In the genomic region with DNA sequence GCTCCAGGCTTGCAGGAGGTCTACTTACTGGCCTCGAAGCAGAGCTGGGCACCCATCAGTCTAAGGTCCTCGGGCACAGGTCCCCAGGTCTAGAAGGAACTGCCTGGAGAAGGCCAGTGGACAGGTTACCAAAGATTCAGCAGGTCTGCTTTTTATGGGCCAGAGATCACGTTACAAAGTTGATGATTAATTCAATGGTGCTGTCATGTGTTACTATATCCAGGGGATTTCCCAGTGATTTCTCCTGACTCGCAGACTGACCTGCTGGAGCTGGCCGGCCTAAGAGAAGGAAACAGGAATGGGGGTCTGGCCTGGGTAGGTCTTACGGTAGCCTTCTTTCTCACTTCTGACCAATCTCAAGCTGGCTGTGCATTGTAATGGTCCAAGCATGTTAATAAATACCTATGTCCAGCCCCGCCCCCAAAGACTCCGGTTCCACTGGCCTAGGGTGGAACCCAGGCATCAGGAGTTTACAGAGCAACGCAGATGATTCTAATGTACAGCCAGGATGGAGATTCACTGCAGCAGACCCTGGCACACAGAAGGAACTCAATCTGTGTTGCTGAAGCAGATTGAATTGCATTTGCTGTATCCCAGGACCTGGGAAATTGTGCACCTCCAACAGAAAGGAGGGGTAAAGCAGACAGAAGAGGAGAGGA, we compare ENCODE assay signal across 10 cellular contexts. TPM values are rescaled to one million over a fixed set of nuclear protein-coding genes. Genes with fewer than 3 reads are reported as not detected.
DNase-seq lines count a peak whose midpoint lies in the region; ATAC-seq, FAIRE-seq and TF ChIP-seq lines count a peak whose summit lies in the region.
"Had no signal": no experiment of that assay in that cellular context is flagged by ENCODE, and none has a peak within 500 bp of the region (broad histone marks: within the 10 kb centered on the region; RNA-seq: fewer than 3 reads in every experiment).

TSS of gene NEURL3 (minus strand) at position 127 of the 659 bp plus-strand sequence. CDS start at position 56, 71 bp downstream.

- ATAC-seq in left lung (peak; percentile 15), GM18868 (IDR thresholded peaks at IDR 0.05; ENCODE audit: unreplicated experiment) (no peak), HG02642 (IDR thresholded peaks at IDR 0.05; ENCODE audit: poor library complexity, unreplicated experiment) (no peak)
- ATAC-seq: upper lobe of right lung had no signal

- intact Hi-C loops in left lung (cut with DNase I): loop anchor here in 1 of 2 donors (5.0 kb wide), 1 partner anchor 98 kb away; no protein-coding TSS in a partner anchor
- intact Hi-C loops in CD14-positive monocyte (cut with micrococcal nuclease): loop anchor here in 1 of 2 donors (5.0 kb wide), 1 partner anchor 33 kb away; no protein-coding TSS in a partner anchor

- FAIRE-seq in astrocyte (lab: Jason Lieb, UNC): no peak

- H3K9ac ChIP-seq in astrocyte (ENCODE audit: low read length) (no peak within 1 kb of the TSS), MM.1S (ENCODE audit: low read length) (no peak within 1 kb of the TSS)

- H3K4me2 ChIP-seq in astrocyte (ENCODE audit: low read length) (no peak within 1 kb of the TSS), MM.1S (ENCODE audit: low read depth, low read length) (no peak within 1 kb of the TSS)

- H3K27me3 Mint-ChIP-seq in astrocyte (ENCODE audit: low read depth, unreplicated experiment) (peaks cover 11% of the 10 kb centered on the region), CD14-positive monocyte (ENCODE audit: low read depth in 3 of 3) (peaks cover 9 to 18% (median 13%) of the 10 kb centered on the region in 3 donors)

- H3K4me3 Mint-ChIP-seq in astrocyte (ENCODE audit: unreplicated experiment) (no peak within 1 kb of the TSS), CD14-positive monocyte (no peak within 1 kb of the TSS)

- H3K4me3 ChIP-seq in AG04449 (ENCODE audit: low read depth, low read length) (no peak within 1 kb of the TSS), HFF-Myc (replicated peaks; ENCODE audit: low read depth, low read length) (no peak within 1 kb of the TSS), astrocyte (ENCODE audit: insufficient read depth, low read depth, low read length) (no peak within 1 kb of the TSS), left lung (no peak within 1 kb of the TSS), MM.1S (ENCODE audit: low read length) (no peak within 1 kb of the TSS)
- H3K4me3 ChIP-seq: upper lobe of right lung had no signal

- no peaks in the 10 kb centered on the region for H3K9me2 ChIP-seq in MM.1S (replicated peaks; ENCODE audit: insufficient read depth, low read length)

- POLR2A ChIA-PET in AG04449 (lab: Yijun Ruan, JAX): no interaction called here

- H3K36me3 ChIP-seq in astrocyte (ENCODE audit: insufficient read depth, low read length) (no peaks in the 10 kb centered on the region), left lung (no peaks in the 10 kb centered on the region), MM.1S (replicated peaks; ENCODE audit: insufficient read depth, low read length) (no peaks in the 10 kb centered on the region)
- H3K36me3 ChIP-seq: upper lobe of right lung had no signal

- H3K27ac Mint-ChIP-seq in astrocyte (ENCODE audit: unreplicated experiment) (no peak within 1 kb of the TSS), CD14-positive monocyte (peak within 1 kb of the TSS in 1 of 7 donors; percentile 41)

- H3K27me3 ChIP-seq in astrocyte (ENCODE audit: insufficient read depth, low read length) (peaks cover 14% of the 10 kb centered on the region), left lung (peaks cover 4 to 27% of the 10 kb centered on the region in 2 donors), MM.1S (replicated peaks; ENCODE audit: insufficient read depth, low read length) (no peaks in the 10 kb centered on the region)

- H3K27ac ChIP-seq in astrocyte (ENCODE audit: low read depth, low read length): no peak within 1 kb of the TSS
- no peak within 1 kb of the TSS for H3K27ac ChIP-seq in left lung
- H3K27ac ChIP-seq in MM.1S (ENCODE audit: low read length): no peak within 1 kb of the TSS
- H3K27ac ChIP-seq: upper lobe of right lung had no signal

- no peaks in the 10 kb centered on the region for H3K36me3 Mint-ChIP-seq in astrocyte (ENCODE audit: low read depth, unreplicated experiment)
- H3K36me3 Mint-ChIP-seq in CD14-positive monocyte: no peaks in the 10 kb centered on the region

- H3K9me3 Mint-ChIP-seq in astrocyte (ENCODE audit: unreplicated experiment) (no peaks in the 10 kb centered on the region), CD14-positive monocyte (peaks cover 0 to 6% (median 0%) of the 10 kb centered on the region in 7 donors)

- peak; percentile 9 for DNase-seq in AG04449 (ENCODE audit: low read depth, low spot score)
- peak; percentile 32 for DNase-seq in HFF-Myc (ENCODE audit: extremely low read depth, low read depth)
- DNase-seq in astrocyte (ENCODE audit: low read depth): peak; percentile 57
- no peak for DNase-seq in left lung
- no peak for DNase-seq in CD14-positive monocyte (ENCODE audit: low spot score)
- no peak for DNase-seq in MM.1S
- DNase-seq: upper lobe of right lung had no signal

- H3K9me3 ChIP-seq in astrocyte (ENCODE audit: insufficient read depth, low read depth, low read length): no peaks in the 10 kb centered on the region
- H3K9me3 ChIP-seq in left lung: no peaks in the 10 kb centered on the region
- no peaks in the 10 kb centered on the region for H3K9me3 ChIP-seq in MM.1S (replicated peaks; ENCODE audit: insufficient read depth, low read length)
- H3K9me3 ChIP-seq: upper lobe of right lung had no signal

- H2AFZ ChIP-seq in astrocyte (ENCODE audit: low read depth, low read length): no peak within 1 kb of the TSS
- no peak within 1 kb of the TSS for H2AFZ ChIP-seq in MM.1S (ENCODE audit: low read length)

- H4K20me1 ChIP-seq in astrocyte (ENCODE audit: insufficient read depth, low read length): no peaks in the 10 kb centered on the region
- H4K20me1 ChIP-seq in MM.1S (ENCODE audit: insufficient read depth, low read length): no peaks in the 10 kb centered on the region

- TF ChIP-seq CTCF in AG04449 (IDR thresholded peaks at IDR 0.05; ENCODE audit: insufficient read depth, low read length, missing control alignments) (no peak), HFF-Myc (IDR thresholded peaks at IDR 0.05; ENCODE audit: low read depth, low read length, missing control alignments) (no peak), astrocyte (IDR thresholded peaks at IDR 0.05; ENCODE audit: insufficient read depth, low read depth, low read length) (no peak), left lung (IDR thresholded peaks at IDR 0.05) (no peak), CD14-positive monocyte (IDR thresholded peaks at IDR 0.05) (no peak), MM.1S (IDR thresholded peaks at IDR 0.05; ENCODE audit: low read length) (no peak)

- H3K4me1 ChIP-seq in astrocyte (ENCODE audit: insufficient read depth, low read length) (peaks cover 11% of the 10 kb centered on the region), left lung (peaks cover 19 to 55% of the 10 kb centered on the region in 2 donors), MM.1S (ENCODE audit: low read length) (peaks cover 28% of the 10 kb centered on the region)

- H3F3A ChIP-seq in MM.1S (ENCODE audit: insufficient read depth, low read length): no peaks in the 10 kb centered on the region

- CTCF ChIA-PET in AG04449 (lab: Yijun Ruan, JAX): interaction anchor here (0.7 to 10.0 kb wide), 9 partner anchors 9 to 513 kb away, joined by 3 to 340 read pairs (median 4); no protein-coding TSS in a partner anchor

- no peaks in the 10 kb centered on the region for H3K79me2 ChIP-seq in astrocyte (ENCODE audit: insufficient read depth, low read length)
- H3K79me2 ChIP-seq in MM.1S (ENCODE audit: low read length): no peaks in the 10 kb centered on the region

- H3K4me1 Mint-ChIP-seq in astrocyte (ENCODE audit: low read depth, unreplicated experiment) (peaks cover 12% of the 10 kb centered on the region), CD14-positive monocyte (peaks cover 17% of the 10 kb centered on the region)

RNA-seq across cellular contexts. Expression of gene NEURL3, which starts in this region (rescaled TPM):
- total RNA-seq in astrocyte: 0.34 and 0.38 TPM in 2 replicates
- under 1 TPM; 0.18 to 0.23 TPM for total RNA-seq in left lung
- polyA plus RNA-seq in CD14-positive monocyte: not detected
- total RNA-seq: skeletal muscle tissue had no signal

Comparison
In these comparisons a context has a peak if more than half of its experiments do, and no peak if none do; other contexts are left out.
1. Peak in DNase-seq in astrocyte; RNA of the gene not detected or under 1 TPM.
2. Peak in ATAC-seq in left lung; RNA of the gene not detected or under 1 TPM.
3. DNase-seq: peak in AG04449 (single experiment) and HFF-Myc (single experiment); none in left lung (0 of 2), CD14-positive monocyte (single experiment) and MM.1S (single experiment).